9 cellular contexts compared by ENCODE assay signal in genomic region chr7:116524609-116525297, GRCh38. TPM values are rescaled to one million over a fixed set of nuclear protein-coding genes. Genes with fewer than 3 reads are reported as not detected.
A peak's percentile ranks its signal among the peaks of the same experiment; 100 is the strongest.
DNase-seq lines count a peak whose midpoint lies in the region; ATAC-seq, FAIRE-seq and TF ChIP-seq lines count a peak whose summit lies in the region.
"Had no signal": no experiment of that assay in that cellular context is flagged by ENCODE, and none has a peak within 500 bp of the region (broad histone marks: within the 10 kb centered on the region; RNA-seq: fewer than 3 reads in every experiment).

CAV1 (plus strand) TSS chr7:116525036; CDS start chr7:116525063, 27 bp downstream.

- peak within 1 kb of the TSS; percentile 58 for H3K27ac Mint-ChIP-seq in memory B cell

- peak within 1 kb of the TSS; percentile 90 for H3K4me3 Mint-ChIP-seq in memory B cell

- peak within 1 kb of the TSS; percentile 84 for H3K4me2 ChIP-seq in endothelial cell of umbilical vein (ENCODE audit: insufficient read depth, low read length)

- no TSS peak for BruUV-seq in endothelial cell of umbilical vein (replicated peaks; lab: Mats Ljungman, UMichigan)

- H3K36me3 ChIP-seq in endothelial cell of umbilical vein (ENCODE audit: control insufficient read depth in 2 of 2, extremely low read depth in 1 of 2, insufficient read depth in 2 of 2, low read length in 2 of 2) = peaks cover 8 to 13% of the 10 kb centered on the region in 2 experiments

- POLR2A ChIA-PET in endothelial cell of umbilical vein (lab: Charles Lee) = interaction anchor here (1.9 kb wide), 1 partner anchor 265 kb away, joined by 12 read pairs; no protein-coding TSS in a partner anchor

- no peak within 1 kb of the TSS for H2AFZ ChIP-seq in endothelial cell of umbilical vein (ENCODE audit: low read depth, low read length)

- H3K27me3 Mint-ChIP-seq in memory B cell = peaks cover 8% of the 10 kb centered on the region

- H3K9me3 Mint-ChIP-seq in memory B cell = no peaks in the 10 kb centered on the region

- DNase-seq in LHCN-M2 (ENCODE audit: low read depth) (peak; percentile 100), endothelial cell of umbilical vein (ENCODE audit: low read depth, low spot score) (peak; percentile 96), memory B cell (ENCODE audit: low spot score in 2 of 2) (peak; percentile 21 to 50), AML-193 (lab: John Stamatoyannopoulos, UW) (no peak), NOMO-1 treated with DMSO at 0.1 percent for 48 hours (lab: John Stamatoyannopoulos, UW; ENCODE audit: unreplicated experiment) (no peak)
- DNase-seq in activated CD8-positive, alpha-beta memory T cell treated with anti-CD3 and anti-CD28 coated beads for 24 hours = peak; percentile 72
- DNase-seq in stimulated activated naive CD4-positive, alpha-beta T cell treated with Interleukin-2 at 50 U/mL for 16 hours (lab: John Stamatoyannopoulos, UW) = peak; percentile 19

- peaks cover 64% of the 10 kb centered on the region for H3K4me1 ChIP-seq in endothelial cell of umbilical vein (ENCODE audit: control insufficient read depth, extremely low read depth, insufficient read depth, low read length)

- peak within 1 kb of the TSS; percentile 100 for H3K9ac ChIP-seq in endothelial cell of umbilical vein (replicated peaks; ENCODE audit: extremely low read depth, insufficient read depth, low read length)

- TF ChIP-seq POLR2A in endothelial cell of umbilical vein (IDR thresholded peaks at IDR 0.05; ENCODE audit: low read depth, low read length) = peak; percentile 82

- dilution Hi-C loops in endothelial cell of umbilical vein (cut with MboI; ENCODE audit: extremely low pct_ligation_motif_present, low sequenced_read_pairs) = loop anchor here (25.0 kb wide), 2 partner anchors 187 to 262 kb away; no protein-coding TSS in a partner anchor

- peak; percentile 18 to 41 for TF ChIP-seq CTCF in endothelial cell of umbilical vein (IDR thresholded peaks at IDR 0.05; ENCODE audit: extremely low read depth in 1 of 2, insufficient read depth in 1 of 2, low read depth in 1 of 2, low read length in 2 of 2)

- CTCF ChIA-PET in endothelial cell of umbilical vein (lab: Charles Lee) = interaction anchor here (0.9 to 5.1 kb wide), 10 partner anchors 20 to 345 kb away, joined by 3 to 64 read pairs (median 14); partner anchors contain the start of gene CAV2

- intact Hi-C loops in endothelial cell of umbilical vein (cut with micrococcal nuclease) = loop anchor here (1.0 to 10.0 kb wide), 9 partner anchors 23 to 352 kb away; partner anchors contain the start of gene MET

- H3K4me1 Mint-ChIP-seq in memory B cell = peaks cover 13% of the 10 kb centered on the region

- no peaks in the 10 kb centered on the region for H3K9me1 ChIP-seq in endothelial cell of umbilical vein (replicated peaks; ENCODE audit: control insufficient read depth, extremely low read depth, insufficient read depth, low read length)

- FAIRE-seq in endothelial cell of umbilical vein (lab: Jason Lieb, UNC) = peak; percentile 88
- FAIRE-seq: colon had no signal

- ATAC-seq in GM18498 (IDR thresholded peaks at IDR 0.05; ENCODE audit: unreplicated experiment) (peak; percentile 36), memory B cell (ENCODE audit: low read depth) (peak; percentile 41)

- peaks cover 49% of the 10 kb centered on the region for H3K79me2 ChIP-seq in endothelial cell of umbilical vein (ENCODE audit: control insufficient read depth, insufficient read depth, low read length)

- no peaks in the 10 kb centered on the region for H3K27me3 ChIP-seq in endothelial cell of umbilical vein (ENCODE audit: control insufficient read depth in 2 of 2, insufficient read depth in 2 of 2, low read length in 2 of 2)

- no peaks in the 10 kb centered on the region for H3K9me3 ChIP-seq in endothelial cell of umbilical vein (replicated peaks; ENCODE audit: control insufficient read depth, insufficient read depth, low read length)

- peaks cover 2% of the 10 kb centered on the region for H3K36me3 Mint-ChIP-seq in memory B cell

- peak within 1 kb of the TSS; percentile 74 to 98 (median 90) for H3K4me3 ChIP-seq in endothelial cell of umbilical vein (replicated peaks in 1 of 3; ENCODE audit: insufficient read depth in 1 of 3, low read depth in 1 of 3, low read length in 3 of 3)

- H4K20me1 ChIP-seq in endothelial cell of umbilical vein (replicated peaks; ENCODE audit: control insufficient read depth, extremely low read depth, insufficient read depth, low read length) = peaks cover 7% of the 10 kb centered on the region

- H3K27ac ChIP-seq in endothelial cell of umbilical vein (ENCODE audit: insufficient read depth, low read depth, low read length) = peak within 1 kb of the TSS; percentile 97

TF ChIP-seq in endothelial cell of umbilical vein, 7 proteins besides CTCF, POLR2A, EP300 and RAD21:
- TF ChIP-seq POLR2AphosphoS5 (IDR thresholded peaks at IDR 0.05; ENCODE audit: insufficient read depth, low read depth, low read length) (peak; percentile 93), JUN (IDR thresholded peaks at IDR 0.05; ENCODE audit: borderline replicate concordance, insufficient read depth, insufficient read length, low read depth) (peak; percentile 17), MYC (IDR thresholded peaks at IDR 0.05; ENCODE audit: low read depth, low read length) (peak; percentile 11), MAX (IDR thresholded peaks at IDR 0.05; ENCODE audit: insufficient read depth, insufficient read length) (peak; percentile 6), GATA2 (IDR thresholded peaks at IDR 0.05; ENCODE audit: insufficient read depth, insufficient read length, low read depth, low read length) (no peak), FOS (IDR thresholded peaks at IDR 0.05; ENCODE audit: borderline replicate concordance, insufficient read depth, low read length) (peak; percentile 18), EZH2 (IDR thresholded peaks at IDR 0.05; ENCODE audit: borderline replicate concordance, low read depth, low read length, severe bottlenecking) (no peak)
TF ChIP-seq in endothelial cell of umbilical vein: peak in this region for 5.

RNA-seq across cellular contexts. Expression of gene CAV1, which starts in this region (rescaled TPM):
- total RNA-seq in LHCN-M2 (2014; rRNA removed) (1,409 and 1,463 TPM in 2 replicates), endothelial cell of umbilical vein (1,126 and 1,483 TPM in 2 replicates)
- 1,281 TPM for polyA plus RNA-seq in LHCN-M2 (2012)
- polyA plus RNA-seq in endothelial cell of umbilical vein = 3,129 and 3,339 TPM in 2 replicates
- 1,679 and 1,960 TPM in 2 replicates for polyA plus RNA-seq in endothelial cell of umbilical vein (2011; cell fraction: cytosol; rRNA removed)
- polyA plus RNA-seq in endothelial cell of umbilical vein (2011; cell fraction: nucleus; rRNA removed) = 638 and 808 TPM in 2 replicates
- 635 and 1,042 TPM in 2 replicates for polyA plus RNA-seq in endothelial cell of umbilical vein (2012)
- 5,246 and 5,371 TPM in 2 replicates for polyA minus RNA-seq in endothelial cell of umbilical vein
- polyA minus RNA-seq in endothelial cell of umbilical vein (2011; cell fraction: cytosol; rRNA and poly(A)+ RNA removed) = 0.92 TPM
- 779 and 1,152 TPM in 2 replicates for polyA minus RNA-seq in endothelial cell of umbilical vein (2011; cell fraction: nucleus; rRNA and poly(A)+ RNA removed)

Comparison
In these comparisons a context has a peak if more than half of its experiments do, and no peak if none do; other contexts are left out.
1. DNase-seq: peak in LHCN-M2 (single experiment), activated CD8-positive, alpha-beta memory T cell treated with anti-CD3 and anti-CD28 coated beads for 24 hours (single experiment), endothelial cell of umbilical vein (single experiment), memory B cell (2 of 2) and stimulated activated naive CD4-positive, alpha-beta T cell treated with Interleukin-2 at 50 U/mL for 16 hours (single experiment); none in AML-193 (0 of 2) and NOMO-1 treated with DMSO at 0.1 percent for 48 hours (single experiment).